In genomic region chr2:239545741-239546392, GRCh38 we compare ENCODE assay signal across 24 cellular contexts.
DNase-seq lines count a peak whose midpoint lies in the region; ATAC-seq and TF ChIP-seq lines count a peak whose summit lies in the region.
"Had no signal": no experiment of that assay in that cellular context is flagged by ENCODE, and none has a peak within 500 bp of the region (broad histone marks: within the 10 kb centered on the region; RNA-seq: fewer than 3 reads in every experiment).

No MANE protein-coding gene starts in this region.

- H3K4me1 Mint-ChIP-seq in activated CD8-positive, alpha-beta T cell treated with anti-CD3 and anti-CD28 coated beads for 36 hours (ENCODE audit: low read depth): peaks cover 51% of the 10 kb centered on the region
- no peaks in the 10 kb centered on the region for H3K4me1 Mint-ChIP-seq in chondrocyte (ENCODE audit: low read depth)

- CTCF ChIA-PET in activated CD8-positive, alpha-beta T cell treated with anti-CD3 and anti-CD28 coated beads for 36 hours (lab: Charles Lee): no interaction called here

- peaks cover 0 to 18% (median 13%) of the 10 kb centered on the region in 4 donors for H3K4me1 ChIP-seq in sigmoid colon
- H3K4me1 ChIP-seq: pancreas, right atrium auricular region, tibial artery had no signal

- TF ChIP-seq POLR2A in sigmoid colon (IDR thresholded peaks at IDR 0.05): no peak

- peaks cover 25% of the 10 kb centered on the region for H3K27me3 Mint-ChIP-seq in activated CD8-positive, alpha-beta T cell treated with anti-CD3 and anti-CD28 coated beads for 36 hours
- H3K27me3 Mint-ChIP-seq in chondrocyte (ENCODE audit: low read depth): peaks cover 32% of the 10 kb centered on the region

- TF ChIP-seq CTCF in activated CD8-positive, alpha-beta T cell treated with anti-CD3 and anti-CD28 coated beads for 36 hours (IDR thresholded peaks at IDR 0.05): no peak
- TF ChIP-seq CTCF in chondrocyte (IDR thresholded peaks at IDR 0.05): no peak
- no peak for TF ChIP-seq CTCF in sigmoid colon (IDR thresholded peaks at IDR 0.05)

- POLR2A ChIA-PET in activated CD8-positive, alpha-beta T cell treated with anti-CD3 and anti-CD28 coated beads for 36 hours (lab: Charles Lee): interaction anchor here (0.7 kb wide), 1 partner anchor 131 kb away, joined by 3 read pairs; no protein-coding TSS in a partner anchor

- H3K36me3 ChIP-seq in sigmoid colon: no peaks in the 10 kb centered on the region
- H3K36me3 ChIP-seq: brain microvascular endothelial cell, esophagus muscularis mucosa, pancreas, right atrium auricular region, stomach, tibial artery had no signal

- intact Hi-C loops in activated CD8-positive, alpha-beta T cell treated with anti-CD3 and anti-CD28 coated beads for 36 hours (cut with micrococcal nuclease): no loop called here
- intact Hi-C loops in sigmoid colon (cut with DNase I): no loop called here

- no peak overlapping the region for H3K27ac ChIP-seq in sigmoid colon
- H3K27ac ChIP-seq: brain microvascular endothelial cell, esophagus muscularis mucosa, pancreas, right atrium auricular region, stomach, tibial artery had no signal

- H3K9me3 Mint-ChIP-seq in activated CD8-positive, alpha-beta T cell treated with anti-CD3 and anti-CD28 coated beads for 36 hours: peaks cover 3% of the 10 kb centered on the region
- H3K9me3 Mint-ChIP-seq in chondrocyte (ENCODE audit: low read depth): peaks cover 17% of the 10 kb centered on the region

- 74 to 87% methylated on average over 14 of the region's 14 CpGs for whole genome bisulfite sequencing in sigmoid colon, 2 donors

- no peaks in the 10 kb centered on the region for H3K27me3 ChIP-seq in sigmoid colon
- H3K27me3 ChIP-seq: brain microvascular endothelial cell, esophagus muscularis mucosa, pancreas, right atrium auricular region had no signal

- H3K27ac Mint-ChIP-seq in activated CD8-positive, alpha-beta T cell treated with anti-CD3 and anti-CD28 coated beads for 36 hours: peak overlapping the region; percentile 82
- no peak overlapping the region for H3K27ac Mint-ChIP-seq in chondrocyte (ENCODE audit: unreplicated experiment)
- H3K27ac Mint-ChIP-seq: mesothelial cell of epicardium had no signal

- no peak for ATAC-seq in activated CD8-positive, alpha-beta T cell treated with anti-CD3 and anti-CD28 coated beads for 36 hours
- ATAC-seq: HCT116, left ventricle myocardium superior, pancreas had no signal

- H3K4me3 ChIP-seq in sigmoid colon: no peak overlapping the region
- H3K4me3 ChIP-seq: esophagus muscularis mucosa, pancreas, right atrium auricular region, stomach, tibial artery had no signal

- no peak for TF ChIP-seq EP300 in sigmoid colon (IDR thresholded peaks at IDR 0.05)

- H3K36me3 Mint-ChIP-seq in activated CD8-positive, alpha-beta T cell treated with anti-CD3 and anti-CD28 coated beads for 36 hours (ENCODE audit: low read depth): peaks cover 4% of the 10 kb centered on the region
- no peaks in the 10 kb centered on the region for H3K36me3 Mint-ChIP-seq in chondrocyte (ENCODE audit: low read depth)
- H3K36me3 Mint-ChIP-seq: CD4-positive, CD25-positive, alpha-beta regulatory T cell; mesothelial cell of epicardium had no signal

- DNase-seq in activated effector memory CD4-positive, alpha-beta T cell treated with anti-CD3 and anti-CD28 coated beads, Interleukin-2, amount 50 U/mL, for 16 hours: peak; percentile 58
- no peak for DNase-seq in activated effector memory CD4-positive, alpha-beta T cell treated with Interleukin-2 at 50 U/mL for 16 hours
- DNase-seq in activated CD8-positive, alpha-beta T cell treated with anti-CD3 and anti-CD28 coated beads for 36 hours: no peak
- peak; percentile 84 for DNase-seq in chondrocyte (ENCODE audit: low spot score)
- peak; percentile 63 for DNase-seq in sigmoid colon
- DNase-seq in C1 segment of cervical spinal cord (lab: John Stamatoyannopoulos, UW): no peak
- DNase-seq in stimulated activated CD4-positive, alpha-beta T cell treated with anti-CD3 and anti-CD28 coated beads, Interleukin-4, amount 100 ng/mL, for 24 hours: no peak
- DNase-seq: brain microvascular endothelial cell, EL, foreskin melanocyte, left ventricle myocardium superior, NCI-H1694 treated with DMSO at 0.1 percent for 48 hours, NCI-H2171, NCI-H524 treated with DMSO at 0.1 percent for 48 hours, SIG-M5, stomach, SW 1271 had no signal

- H3K4me3 Mint-ChIP-seq in activated CD8-positive, alpha-beta T cell treated with anti-CD3 and anti-CD28 coated beads for 36 hours: no peak overlapping the region
- H3K4me3 Mint-ChIP-seq in chondrocyte (ENCODE audit: unreplicated experiment): no peak overlapping the region
- H3K4me3 Mint-ChIP-seq: mesothelial cell of epicardium had no signal

- H3K9me3 ChIP-seq in sigmoid colon: no peaks in the 10 kb centered on the region
- H3K9me3 ChIP-seq: esophagus muscularis mucosa, pancreas, right atrium auricular region had no signal

Comparison
In these comparisons a context has a peak if more than half of its experiments do, and no peak if none do; other contexts are left out.
1. DNase-seq: peak in activated effector memory CD4-positive, alpha-beta T cell treated with anti-CD3 and anti-CD28 coated beads, Interleukin-2, amount 50 U/mL, for 16 hours (single experiment), chondrocyte (single experiment) and sigmoid colon (single experiment); none in activated effector memory CD4-positive, alpha-beta T cell treated with Interleukin-2 at 50 U/mL for 16 hours (single experiment), activated CD8-positive, alpha-beta T cell treated with anti-CD3 and anti-CD28 coated beads for 36 hours (single experiment), C1 segment of cervical spinal cord (0 of 14) and stimulated activated CD4-positive, alpha-beta T cell treated with anti-CD3 and anti-CD28 coated beads, Interleukin-4, amount 100 ng/mL, for 24 hours (single experiment).